Comparison of ENCODE assay signal across 18 cellular contexts in genomic region chrX:65635371-65635770, GRCh38. TPM values are rescaled to one million over a fixed set of nuclear protein-coding genes. Genes with fewer than 3 reads are reported as not detected.
DNase-seq lines count a peak whose midpoint lies in the region; ATAC-seq, FAIRE-seq and TF ChIP-seq lines count a peak whose summit lies in the region.
"Had no signal": no experiment of that assay in that cellular context is flagged by ENCODE, and none has a peak within 500 bp of the region (broad histone marks: within the 10 kb centered on the region; RNA-seq: fewer than 3 reads in every experiment).

No MANE protein-coding gene starts in this region.

- H4K20me1 ChIP-seq in SK-N-SH (ENCODE audit: insufficient read depth) (no peaks in the 10 kb centered on the region), OCI-LY7 (ENCODE audit: insufficient read depth, low read length) (no peaks in the 10 kb centered on the region)

- H3K27ac ChIP-seq in SK-N-SH (ENCODE audit: low read depth in 2 of 2, low read length in 1 of 2) (peak overlapping the region in 1 of 2 experiments; percentile 40; a peak in 1 of 4 replicates), heart right ventricle (peak overlapping the region; percentile 34 to 90 (median 78)), pancreas (no peak overlapping the region), vagina (peak overlapping the region; percentile 81), OCI-LY7 (ENCODE audit: low read depth, low read length, poor library complexity, severe bottlenecking) (no peak overlapping the region), kidney (ENCODE audit: low read depth in 2 of 2, low read length in 2 of 2) (peak overlapping the region in 1 of 2 donors; percentile 89)
- H3K27ac ChIP-seq: 22Rv1 had no signal

- H3K4me3 ChIP-seq in SK-N-SH (ENCODE audit: low read depth in 2 of 2, low read length in 1 of 2) (no peak overlapping the region), heart right ventricle (no peak overlapping the region), pancreas (no peak overlapping the region), vagina (no peak overlapping the region), OCI-LY7 (ENCODE audit: low read depth, low read length, poor library complexity, severe bottlenecking) (no peak overlapping the region), kidney (ENCODE audit: low read length in 2 of 2) (no peak overlapping the region)

- no peaks in the 10 kb centered on the region for H3F3A ChIP-seq in SK-N-SH (replicated peaks; ENCODE audit: insufficient read depth)

- H3K9me3 ChIP-seq in SK-N-SH (no peaks in the 10 kb centered on the region), heart right ventricle (no peaks in the 10 kb centered on the region), pancreas (no peaks in the 10 kb centered on the region), vagina (no peaks in the 10 kb centered on the region), OCI-LY7 (ENCODE audit: low read length) (no peaks in the 10 kb centered on the region), kidney (ENCODE audit: control insufficient read depth in 1 of 2, low read length in 2 of 2) (no peaks in the 10 kb centered on the region)

- no TSS peak for BruUV-seq in OCI-LY7 (replicated peaks; lab: Mats Ljungman, UMichigan)

- TF ChIP-seq CTCF in SK-N-SH (IDR thresholded peaks at IDR 0.05) (no peak), heart right ventricle (IDR thresholded peaks at IDR 0.05) (no peak), pancreas (IDR thresholded peaks at IDR 0.05) (no peak), vagina (IDR thresholded peaks at IDR 0.05) (no peak), GM10248 (IDR thresholded peaks at IDR 0.05; ENCODE audit: control extremely low read depth, extremely low read depth, low read depth, missing control alignments) (no peak), OCI-LY7 (conservative IDR thresholded peaks at IDR 0.05; ENCODE audit: low read length) (no peak), kidney (IDR thresholded peaks at IDR 0.05; ENCODE audit: borderline replicate concordance, extremely low read depth, insufficient read depth) (no peak)

- H2AFZ ChIP-seq in SK-N-SH (ENCODE audit: low read depth) = no peak overlapping the region
- no peak overlapping the region for H2AFZ ChIP-seq in OCI-LY7 (ENCODE audit: low read length)

- no peak for TF ChIP-seq POLR2A in vagina (IDR thresholded peaks at IDR 0.05)

- H3K79me2 ChIP-seq in SK-N-SH (ENCODE audit: insufficient read depth) (no peaks in the 10 kb centered on the region), OCI-LY7 (ENCODE audit: insufficient read depth, low read depth, low read length) (no peaks in the 10 kb centered on the region)

- POLR2A ChIA-PET in SK-N-SH (lab: Yijun Ruan, JAX) = interaction anchor here (0.7 kb wide), 1 partner anchor 10 kb away, joined by 3 read pairs; no protein-coding TSS in a partner anchor
- POLR2A ChIA-PET in GM10248 (lab: Yijun Ruan, JAX) = no interaction called here
- POLR2A ChIA-PET in OCI-LY7 (lab: Charles Lee) = no interaction called here

- intact Hi-C loops in heart right ventricle (cut with DNase I) = loop anchor here in 4 of 10 donors (5.0 kb wide), 2 partner anchors 33 to 38 kb away; no protein-coding TSS in a partner anchor
- intact Hi-C loops in pancreas (cut with DNase I) = no loop called here
- intact Hi-C loops in vagina (cut with DNase I) = no loop called here
- intact Hi-C loops in OCI-LY7 (cut with micrococcal nuclease; ENCODE audit: unreplicated experiment) = no loop called here
- intact Hi-C loops in kidney (cut with DNase I) = no loop called here

- TF ChIP-seq RAD21 in SK-N-SH (IDR thresholded peaks at IDR 0.05; ENCODE audit: low read length) = no peak

- H3K36me3 ChIP-seq in SK-N-SH (replicated peaks in 1 of 2; ENCODE audit: control insufficient read depth in 1 of 2, insufficient read depth in 2 of 2, low read length in 1 of 2) (no peaks in the 10 kb centered on the region), heart right ventricle (no peaks in the 10 kb centered on the region), pancreas (no peaks in the 10 kb centered on the region), vagina (no peaks in the 10 kb centered on the region), OCI-LY7 (ENCODE audit: insufficient read depth, low read length) (no peaks in the 10 kb centered on the region), kidney (ENCODE audit: control insufficient read depth in 1 of 2, insufficient read depth in 2 of 2, low read length in 2 of 2) (no peaks in the 10 kb centered on the region)

- TF ChIP-seq EP300 in SK-N-SH (IDR thresholded peaks at IDR 0.05; ENCODE audit: borderline replicate concordance in 1 of 2, low read depth in 1 of 2, low read length in 1 of 2) = no peak

- H3K4me1 ChIP-seq in SK-N-SH (ENCODE audit: control insufficient read depth in 1 of 2, insufficient read depth in 2 of 2, low read depth in 1 of 2, low read length in 1 of 2) (no peaks in the 10 kb centered on the region), heart right ventricle (peaks cover 4 to 29% (median 17%) of the 10 kb centered on the region in 9 donors), pancreas (no peaks in the 10 kb centered on the region), vagina (peaks cover 12% of the 10 kb centered on the region), OCI-LY7 (ENCODE audit: insufficient read depth, low read length, poor library complexity, severe bottlenecking) (no peaks in the 10 kb centered on the region), kidney (ENCODE audit: control insufficient read depth in 1 of 2, insufficient read depth in 1 of 2, low read depth in 1 of 2, low read length in 2 of 2) (peaks cover 0 to 3% of the 10 kb centered on the region in 2 donors)

- WGBS in SK-N-SH (ENCODE audit: low lambda C conversion rate) = 33% methylated on average over 3 of the region's 3 CpGs
- 10 to 13% methylated on average over 3 of the region's 3 CpGs for WGBS in heart right ventricle, 2 donors
- 34 to 48% methylated on average over 3 of the region's 3 CpGs for WGBS in pancreas, 2 donors

- no peaks in the 10 kb centered on the region; the same call in 1 of the 2 replicates for H3K27me3 ChIP-seq in SK-N-SH (ENCODE audit: insufficient read depth)
- peaks cover 0 to 16% (median 0%) of the 10 kb centered on the region in 7 donors for H3K27me3 ChIP-seq in heart right ventricle
- peaks cover 0 to 4% (median 2%) of the 10 kb centered on the region in 4 donors for H3K27me3 ChIP-seq in pancreas
- no peaks in the 10 kb centered on the region for H3K27me3 ChIP-seq in vagina

- ATAC-seq in SK-N-SH treated with all-trans-retinoic acid at 6 μM for 48 hours (peak; percentile 69), heart right ventricle (peak; percentile 92 to 98 (median 96)), pancreas (peak in 3 of 4 donors; percentile 26 to 59 (median 45))
- ATAC-seq: activated T-cell treated with anti-CD3 and anti-CD28 coated beads, Interleukin-2, amount 50 U/mL, for 72 hours; stimulated activated naive CD8-positive, alpha-beta T cell treated with anti-CD3 and anti-CD28 coated beads, Interleukin-15, Interleukin-2, amounts not matched to agents 100 U/mL and 50 U/mL, for 24 hours; T-helper 17 cell had no signal

- no peaks in the 10 kb centered on the region for H3K9me2 ChIP-seq in SK-N-SH
- H3K9me2 ChIP-seq in OCI-LY7 (ENCODE audit: insufficient read depth, low read length) = no peaks in the 10 kb centered on the region

- H3K4me2 ChIP-seq in SK-N-SH (no peak overlapping the region), OCI-LY7 (ENCODE audit: low read length) (no peak overlapping the region)

- no peak overlapping the region for H3K9ac ChIP-seq in SK-N-SH
- peak overlapping the region in 1 of 2 donors; percentile 26 for H3K9ac ChIP-seq in kidney (ENCODE audit: low read length in 2 of 2)

- FAIRE-seq in pancreas (lab: Jason Lieb, UNC) = no peak
- FAIRE-seq in kidney (lab: Jason Lieb, UNC) = no peak

- DNase-seq in SK-N-SH (no peak), heart right ventricle (peak in 1 of 2 donors; percentile 52), pancreas (no peak), vagina (ENCODE audit: extremely low spot score in 2 of 2) (no peak), GM10248 (ENCODE audit: extremely low spot score) (no peak), OCI-LY7 (ENCODE audit: low spot score) (no peak), kidney (no peak)
- DNase-seq: activated CD4-positive, alpha-beta T cell treated with anti-CD3 and anti-CD28 coated beads for 48 hours; activated T-cell treated with anti-CD3 and anti-CD28 coated beads, Interleukin-2, amount 50 U/mL, for 72 hours; effector memory CD4-positive, alpha-beta T cell; glutamatergic neuron; NCI-H1105 treated with DMSO at 0.1 percent for 48 hours; NCI-H446 treated with DMSO at 0.1 percent for 48 hours; stimulated activated CD4-positive, alpha-beta T cell treated with anti-CD3 and anti-CD28 coated beads, Interleukin-4, amount 100 ng/mL, for 4 hours; stimulated activated naive CD8-positive, alpha-beta T cell treated with anti-CD3 and anti-CD28 coated beads, Interleukin-15, Interleukin-2, amounts not matched to agents 100 U/mL and 50 U/mL, for 24 hours; T-helper 17 cell had no signal

- CTCF ChIA-PET in SK-N-SH (lab: Yijun Ruan, JAX) (no interaction called here), GM10248 (lab: Yijun Ruan, JAX) (interaction anchor here (1.1 kb wide), 1 partner anchor 9 kb away, joined by 3 read pairs; no protein-coding TSS in a partner anchor), OCI-LY7 (lab: Charles Lee; ENCODE audit: unreplicated experiment) (interaction anchor here (0.6 kb wide), 1 partner anchor 102 kb away, joined by 4 read pairs; no protein-coding TSS in a partner anchor)

TF ChIP-seq in SK-N-SH treated with all-trans-retinoic acid at 6 μM for 48 hours, 23 proteins besides CTCF, POLR2A, EP300 and RAD21 (continues in another document):
- no peak for TF ChIP-seq ZNF70 (CRISPR knock-in tag; IDR thresholded peaks at IDR 0.05)

TF ChIP-seq in SK-N-SH, 30 proteins besides CTCF, POLR2A, EP300 and RAD21 (continues in another document):
- TF ChIP-seq, protein P1, sequence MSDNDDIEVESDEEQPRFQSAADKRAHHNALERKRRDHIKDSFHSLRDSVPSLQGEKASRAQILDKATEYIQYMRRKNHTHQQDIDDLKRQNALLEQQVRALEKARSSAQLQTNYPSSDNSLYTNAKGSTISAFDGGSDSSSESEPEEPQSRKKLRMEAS (IDR thresholded peaks at IDR 0.05; ENCODE audit: low read depth) = no peak
- TF ChIP-seq TAF1 (IDR thresholded peaks at IDR 0.05; ENCODE audit: borderline replicate concordance, low read depth, low read length) = no peak

RNA-seq across cellular contexts. Expression of gene MSN, which starts 32.1 kb away (rescaled TPM):
- polyA plus RNA-seq in SK-N-SH (2012; rRNA removed) (189 and 226 TPM in 2 replicates), heart right ventricle (100 to 1,000 TPM in 1 of 2 donors, 10 to 100 TPM in 1; 60.2 to 130 TPM), pancreas (10 to 100 TPM; 18.7 to 22.6 TPM), kidney (ENCODE audit: insufficient read depth, low read depth, low replicate concordance) (124 TPM)
- 139 and 159 TPM in 2 replicates for polyA plus RNA-seq in SK-N-SH (2012; cell fraction: cytosol; rRNA removed)
- polyA plus RNA-seq in SK-N-SH (2012; cell fraction: nucleus; rRNA removed) = 133 and 207 TPM in 2 replicates
- total RNA-seq in heart right ventricle (100 to 1,000 TPM; 106 to 238 (median 120) TPM), pancreas (10 to 100 TPM; 12.4 to 99.1 (median 25.9) TPM), vagina (192 TPM), OCI-LY7 (2022) (143 and 145 TPM in 2 replicates), kidney (391 TPM)
- 95.1 and 95.8 TPM in 2 replicates for total RNA-seq in OCI-LY7 (2014; rRNA removed; shearing (Covaris generic))

Comparison
In these comparisons a context has a peak if more than half of its experiments do, and no peak if none do; other contexts are left out.
1. ATAC-seq: peak in every context shown above with its lines; median percentile 96 in heart right ventricle; 69 in SK-N-SH treated with all-trans-retinoic acid at 6 μM for 48 hours; 45 in pancreas.
2. H3K27ac ChIP-seq: peak in heart right ventricle (10 of 10) and vagina (single experiment); none in pancreas (0 of 4) and OCI-LY7 (single experiment).